21 cellular contexts compared by ENCODE assay signal in the genomic region with DNA sequence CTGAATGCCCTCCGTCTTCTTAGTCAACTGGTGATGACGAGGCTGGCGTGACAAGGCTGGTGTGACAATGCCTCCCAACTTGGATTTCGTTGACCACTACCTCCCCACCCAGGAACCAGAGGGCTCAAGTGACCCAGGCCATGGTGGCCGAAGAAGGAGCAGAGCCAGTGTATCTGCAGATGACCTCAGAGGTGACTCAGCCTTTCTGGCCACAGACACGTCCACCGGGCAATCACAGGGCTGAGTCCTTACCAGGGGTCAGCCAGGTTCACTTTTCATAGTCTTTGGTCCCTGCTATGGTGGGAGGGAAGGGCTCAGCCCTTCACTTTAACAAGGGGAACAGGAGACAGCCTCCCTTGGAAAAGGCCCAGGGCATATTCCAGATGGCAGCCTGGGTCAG.
"Had no signal": no experiment of that assay in that cellular context is flagged by ENCODE, and none has a peak within 500 bp of the region (broad histone marks: within the 10 kb centered on the region; RNA-seq: fewer than 3 reads in every experiment).

No MANE protein-coding gene starts in this region.

- H3K4me3 ChIP-seq: Peyer's patch had no signal

- H3K36me3 ChIP-seq: Peyer's patch had no signal

- DNase-seq: activated B cell treated with CpG ODN at 0.5 μM for 24 hours; activated CD4-positive, alpha-beta memory T cell treated with anti-CD3 and anti-CD28 coated beads for 36 hours; activated CD4-positive, alpha-beta T cell treated with anti-CD3 and anti-CD28 coated beads for 1 hour; activated CD4-positive, alpha-beta T cell treated with anti-CD3 and anti-CD28 coated beads, Interleukin-2, amount 10 ng/mL, durations not matched to agents 24 days and 14 days; activated CD8-positive, alpha-beta memory T cell treated with anti-CD3 and anti-CD28 coated beads for 24 hours; activated effector memory CD4-positive, alpha-beta T cell treated with anti-CD3 and anti-CD28 coated beads, Interleukin-2, amount 50 U/mL, for 16 hours; activated naive CD4-positive, alpha-beta T cell treated with Interleukin-2 at 50 U/mL for 16 hours; activated naive CD8-positive, alpha-beta T cell treated with anti-CD3 and anti-CD28 coated beads, Interleukin-2, amount 50 U/mL, for 24 hours; activated T-cell treated with anti-CD3 and anti-CD28 coated beads, Interleukin-2, amount 50 U/mL, for 4 hours; amygdala; Karpas-422; NCI-H1092 treated with DMSO at 0.1 percent for 48 hours; NCI-H1436; NCI-H187; NCI-H2081; NCI-H510A treated with DMSO at 0.1 percent for 48 hours; Peyer's patch; SHP77 treated with DMSO at 0.1 percent for 48 hours; T-helper 17 cell; T-helper 9 cell had no signal

- H3K9me3 ChIP-seq: Peyer's patch had no signal

- FAIRE-seq: astrocyte had no signal

- H3K27me3 ChIP-seq: Peyer's patch had no signal
